Comparison of ENCODE assay signal across 9 cellular contexts in the genomic region with DNA sequence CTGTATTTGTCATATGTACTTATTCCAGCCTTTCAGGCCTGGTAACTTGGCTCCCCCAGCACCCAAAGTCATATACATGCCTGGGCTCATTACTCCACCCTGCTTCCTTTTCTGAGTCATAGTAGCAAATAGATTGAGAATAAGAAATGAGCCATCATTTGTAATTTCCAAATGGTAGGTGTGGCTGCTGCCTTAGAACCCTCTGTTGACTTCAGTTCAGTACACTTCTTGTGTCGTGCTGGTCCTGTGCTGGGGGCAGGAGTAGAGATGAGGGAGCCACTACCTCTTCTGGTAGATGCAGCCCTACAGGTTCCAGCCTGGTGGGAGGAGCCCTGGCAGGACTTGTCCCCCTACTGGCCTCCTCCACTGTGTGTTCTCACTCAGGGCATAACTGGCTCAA. TPM values are rescaled to one million over a fixed set of nuclear protein-coding genes. Genes with fewer than 3 reads are reported as not detected.
A peak's percentile ranks its signal among the peaks of the same experiment; 100 is the strongest.
DNase-seq lines count a peak whose midpoint lies in the region; ATAC-seq and TF ChIP-seq lines count a peak whose summit lies in the region.
"Had no signal": no experiment of that assay in that cellular context is flagged by ENCODE, and none has a peak within 500 bp of the region (broad histone marks: within the 10 kb centered on the region; RNA-seq: fewer than 3 reads in every experiment).

No MANE protein-coding gene starts in this region.

- no peak for DNase-seq in activated T-cell treated with anti-CD3 and anti-CD28 coated beads, Interleukin-2, amount 50 U/mL, for 24 hours
- no peak for DNase-seq in activated T-cell treated with anti-CD3 and anti-CD28 coated beads for 4 hours
- peak; percentile 47 for DNase-seq in M059J (ENCODE audit: low read depth)
- DNase-seq in epithelial cell of esophagus (ENCODE audit: low read depth), result peak; percentile 97
- peak in 1 of 2 donors; percentile 25 for DNase-seq in stimulated activated naive CD8-positive, alpha-beta T cell treated with anti-CD3 and anti-CD28 coated beads, Interleukin-15, amount 100 ng/mL, for 72 hours
- DNase-seq in coronary artery (ENCODE audit: low spot score), result no peak

- H3K27me3 Mint-ChIP-seq in activated T-cell treated with anti-CD3 and anti-CD28 coated beads, Interleukin-2, amount 50 U/mL, for 24 hours, result no peaks in the 10 kb centered on the region
- H3K27me3 Mint-ChIP-seq in stimulated activated naive CD8-positive, alpha-beta T cell treated with anti-CD3 and anti-CD28 coated beads, Interleukin-15, amount 100 ng/mL, for 72 hours, result no peaks in the 10 kb centered on the region

- TF ChIP-seq CTCF in epithelial cell of esophagus (IDR thresholded peaks at IDR 0.05; ENCODE audit: insufficient read depth, low read depth, low read length, missing control alignments) (peak; percentile 15), coronary artery (IDR thresholded peaks at IDR 0.05) (no peak)

- H3K4me3 Mint-ChIP-seq in activated T-cell treated with anti-CD3 and anti-CD28 coated beads, Interleukin-2, amount 50 U/mL, for 24 hours, result no peak overlapping the region
- no peak overlapping the region for H3K4me3 Mint-ChIP-seq in stimulated activated naive CD8-positive, alpha-beta T cell treated with anti-CD3 and anti-CD28 coated beads, Interleukin-15, amount 100 ng/mL, for 72 hours

- H3K4me1 Mint-ChIP-seq in activated T-cell treated with anti-CD3 and anti-CD28 coated beads, Interleukin-2, amount 50 U/mL, for 24 hours (ENCODE audit: low read depth), result peaks cover 13% of the 10 kb centered on the region
- H3K4me1 Mint-ChIP-seq in stimulated activated naive CD8-positive, alpha-beta T cell treated with anti-CD3 and anti-CD28 coated beads, Interleukin-15, amount 100 ng/mL, for 72 hours, result peaks cover 20% of the 10 kb centered on the region

- ATAC-seq in stimulated activated naive CD8-positive, alpha-beta T cell treated with anti-CD3 and anti-CD28 coated beads, Interleukin-15, amount 100 ng/mL, for 72 hours, result peak; percentile 95
- no peak for ATAC-seq in GM19467 (IDR thresholded peaks at IDR 0.05; ENCODE audit: unreplicated experiment)
- ATAC-seq in GM18520 (IDR thresholded peaks at IDR 0.05; ENCODE audit: unreplicated experiment), result no peak

- H3K36me3 Mint-ChIP-seq in activated T-cell treated with anti-CD3 and anti-CD28 coated beads, Interleukin-2, amount 50 U/mL, for 24 hours (ENCODE audit: low read depth), result peaks cover 39% of the 10 kb centered on the region

- H3K27ac ChIP-seq in coronary artery, result no peak overlapping the region

- H3K4me3 ChIP-seq in epithelial cell of esophagus (ENCODE audit: low read length), result peak overlapping the region; percentile 6
- H3K4me3 ChIP-seq in coronary artery, result no peak overlapping the region

- H3K9me3 Mint-ChIP-seq in activated T-cell treated with anti-CD3 and anti-CD28 coated beads, Interleukin-2, amount 50 U/mL, for 24 hours, result no peaks in the 10 kb centered on the region
- H3K9me3 Mint-ChIP-seq in stimulated activated naive CD8-positive, alpha-beta T cell treated with anti-CD3 and anti-CD28 coated beads, Interleukin-15, amount 100 ng/mL, for 72 hours, result no peaks in the 10 kb centered on the region

- peak overlapping the region; percentile 83 for H3K27ac Mint-ChIP-seq in activated T-cell treated with anti-CD3 and anti-CD28 coated beads, Interleukin-2, amount 50 U/mL, for 24 hours
- H3K27ac Mint-ChIP-seq in stimulated activated naive CD8-positive, alpha-beta T cell treated with anti-CD3 and anti-CD28 coated beads, Interleukin-15, amount 100 ng/mL, for 72 hours, result peak overlapping the region; percentile 60 to 89

RNA-seq across cellular contexts. Expression of a gene that starts 11.1 kb away (rescaled TPM):
- total RNA-seq in M059J (2014; rRNA removed; shearing (Covaris generic)), result 24.1 and 30.9 TPM in 2 replicates

RNA-seq across cellular contexts. Expression of a gene that starts 39.5 kb away (rescaled TPM):
- not detected in 2 replicates for total RNA-seq in M059J (2014; rRNA removed; shearing (Covaris generic))
- total RNA-seq: glomerular endothelial cell had no signal

RNA-seq across cellular contexts. Expression of a gene that starts 40.2 kb away (rescaled TPM):
- total RNA-seq in M059J (2014; rRNA removed; shearing (Covaris generic)), result 1.5 and 2.1 TPM in 2 replicates

Comparison
In these comparisons a context has a peak if more than half of its experiments do, and no peak if none do; other contexts are left out.
1. DNase-seq: peak in M059J (single experiment) and epithelial cell of esophagus (single experiment); none in activated T-cell treated with anti-CD3 and anti-CD28 coated beads, Interleukin-2, amount 50 U/mL, for 24 hours (single experiment), activated T-cell treated with anti-CD3 and anti-CD28 coated beads for 4 hours (single experiment) and coronary artery (single experiment).